8 cellular contexts compared by ENCODE assay signal in the genomic region with DNA sequence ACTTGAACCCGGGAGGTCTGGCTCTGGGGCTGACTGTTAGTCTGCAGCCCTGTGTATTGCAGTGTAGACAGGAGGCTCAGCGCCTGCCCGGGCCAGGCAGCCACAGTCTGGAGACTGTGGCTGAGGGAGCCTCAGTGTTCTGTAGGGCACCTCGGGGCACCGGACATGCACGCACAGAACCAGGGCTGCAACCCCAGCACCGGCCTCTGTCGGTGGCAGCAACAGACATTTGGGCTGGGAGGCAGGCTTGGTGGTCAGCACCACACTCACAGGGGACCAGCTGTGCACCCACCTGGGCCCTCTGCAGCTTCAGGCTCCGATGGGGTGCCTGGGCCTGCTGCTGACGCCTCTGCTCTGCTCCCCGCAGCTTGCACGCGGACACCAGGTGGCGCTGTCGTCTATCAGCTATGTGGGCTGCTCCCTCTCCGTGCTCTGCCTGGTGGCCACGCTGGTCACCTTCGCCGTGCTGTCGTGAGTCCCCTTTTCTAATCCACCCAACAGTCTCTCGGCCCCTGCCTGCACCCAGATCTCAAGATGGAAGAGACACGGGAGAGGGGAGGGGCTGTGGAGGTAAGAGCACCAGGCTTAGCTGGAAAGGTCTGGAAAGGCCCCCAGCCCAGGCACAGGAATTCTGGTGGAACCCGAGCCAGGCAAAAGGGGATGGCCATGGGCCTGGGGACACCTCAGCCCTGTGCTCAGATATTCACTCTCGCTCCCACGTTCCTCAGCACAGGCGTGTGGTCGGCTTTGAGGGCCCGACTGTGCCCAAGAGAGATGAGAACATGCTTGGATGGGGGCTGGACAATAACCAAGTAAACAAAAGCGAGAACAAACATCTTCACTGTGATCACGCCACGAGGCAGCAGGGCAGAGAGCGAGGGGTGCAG.
DNase-seq lines count a peak whose midpoint lies in the region; ATAC-seq and FAIRE-seq lines count a peak whose summit lies in the region.

No MANE protein-coding gene starts in this region.

- ATAC-seq in GM19467 (IDR thresholded peaks at IDR 0.05; ENCODE audit: unreplicated experiment): peak; percentile 75

- no peak for FAIRE-seq in RCC 7860 (lab: Jason Lieb, UNC)

- peak; percentile 58 for DNase-seq in CMK (ENCODE audit: low read depth)
- DNase-seq in HT1080 (ENCODE audit: low read depth): peak; percentile 42
- DNase-seq in RCC 7860 (ENCODE audit: low spot score): peak; percentile 45
- DNase-seq in activated T-helper 1 cell treated with anti-CD3 and anti-CD28 coated beads, Interleukin-2, amount 50 U/mL, for 16 hours (ENCODE audit: low read depth in 1 of 2, low spot score in 1 of 2): peak; percentile 72 to 75
- DNase-seq in fibroblast of the conjunctiva (ENCODE audit: low read depth): peak; percentile 47
- DNase-seq in nucleus accumbens (lab: John Stamatoyannopoulos, UW): peak in 52 of 56 donors; percentile 17 to 92 (median 68)

- peak overlapping the region; percentile 76 for H3K27ac ChIP-seq in temporal lobe (ENCODE audit: low read depth, low read length)

Comparison
In these comparisons a context has a peak if more than half of its experiments do, and no peak if none do; other contexts are left out.
1. Peak in every context shown above with its lines: DNase-seq, ATAC-seq and H3K27ac ChIP-seq.